Comparison of ENCODE assay signal across 8 cellular contexts in the genomic region with DNA sequence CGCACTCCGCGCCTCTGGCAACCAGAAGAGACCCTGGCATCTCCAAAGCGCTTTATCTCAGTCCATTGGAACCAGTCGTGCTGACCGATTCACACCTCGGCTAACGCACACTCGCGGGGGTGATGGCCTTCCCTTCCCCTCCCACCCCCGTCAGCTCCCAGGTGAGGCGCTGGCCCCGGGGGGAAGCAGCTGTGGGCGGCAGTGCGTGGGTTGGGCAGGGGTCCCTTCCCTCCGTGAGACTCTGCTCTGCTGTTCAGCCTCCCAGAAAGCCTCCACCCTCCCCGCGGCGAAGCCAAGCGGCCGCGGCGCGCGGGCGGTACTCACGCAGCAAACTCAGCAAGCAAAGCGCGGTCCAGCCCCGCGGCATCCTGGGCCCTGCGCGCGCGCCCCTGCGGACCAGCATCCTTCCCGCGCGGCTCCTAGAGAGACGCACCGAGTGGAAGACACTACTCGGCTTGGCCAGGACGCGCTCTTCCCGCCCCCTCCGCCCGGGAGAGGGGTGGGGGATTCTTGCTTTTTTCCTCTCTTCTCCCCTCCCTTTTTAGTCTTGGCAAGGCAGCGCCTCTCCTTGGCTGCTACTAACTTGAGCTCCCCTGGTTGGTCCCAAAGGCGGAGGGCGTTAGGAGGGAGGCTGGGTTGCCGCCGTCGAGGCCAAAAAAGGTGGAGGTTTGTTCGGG. TPM values are rescaled to one million over a fixed set of nuclear protein-coding genes. Genes with fewer than 3 reads are reported as not detected.
DNase-seq lines count a peak whose midpoint lies in the region; ATAC-seq, FAIRE-seq and TF ChIP-seq lines count a peak whose summit lies in the region.

A gene with protein sequence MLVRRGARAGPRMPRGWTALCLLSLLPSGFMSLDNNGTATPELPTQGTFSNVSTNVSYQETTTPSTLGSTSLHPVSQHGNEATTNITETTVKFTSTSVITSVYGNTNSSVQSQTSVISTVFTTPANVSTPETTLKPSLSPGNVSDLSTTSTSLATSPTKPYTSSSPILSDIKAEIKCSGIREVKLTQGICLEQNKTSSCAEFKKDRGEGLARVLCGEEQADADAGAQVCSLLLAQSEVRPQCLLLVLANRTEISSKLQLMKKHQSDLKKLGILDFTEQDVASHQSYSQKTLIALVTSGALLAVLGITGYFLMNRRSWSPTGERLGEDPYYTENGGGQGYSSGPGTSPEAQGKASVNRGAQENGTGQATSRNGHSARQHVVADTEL (minus strand): TSS at position 448 of the 677 bp plus-strand sequence. CDS start 45 bp downstream, at position 403.

- DNase-seq in activated T-cell treated with anti-CD3 and anti-CD28 coated beads for 48 hours (ENCODE audit: low read depth): peak; percentile 22
- no peak for DNase-seq in activated T-cell treated with anti-CD3 and anti-CD28 coated beads, Interleukin-2, amount 50 U/mL, for 1 hour
- DNase-seq in astrocyte of the cerebellum (ENCODE audit: low read depth): no peak
- DNase-seq in stimulated activated CD4-positive, alpha-beta T cell treated with anti-CD3 and anti-CD28 coated beads, Interleukin-15, amount 100 ng/mL, for 24 hours: peak; percentile 55
- no peak for DNase-seq in GM12892 (ENCODE audit: insufficient read length)
- DNase-seq in GF-D8 (lab: John Stamatoyannopoulos, UW): no peak

- H3K27me3 ChIP-seq in iPS-20b (ENCODE audit: insufficient read depth, low read length): peaks cover 54% of the 10 kb centered on the region

- ATAC-seq in GM18870 (IDR thresholded peaks at IDR 0.05; ENCODE audit: unreplicated experiment): no peak

- no peaks in the 10 kb centered on the region for H3K9me3 ChIP-seq in iPS-20b (ENCODE audit: insufficient read depth, low read depth, low read length)

- H3K4me3 ChIP-seq in astrocyte of the cerebellum (ENCODE audit: low read depth, low read length) (peak within 1 kb of the TSS; percentile 39), iPS-20b (ENCODE audit: low read length) (peak within 1 kb of the TSS; percentile 62; the same call in 1 of the 2 replicates)

- TF ChIP-seq CTCF in astrocyte of the cerebellum (IDR thresholded peaks at IDR 0.05; ENCODE audit: low read depth, low read length, missing control alignments): no peak

- no peak within 1 kb of the TSS for H3K9ac ChIP-seq in iPS-20b (ENCODE audit: low read depth, low read length)

- no peak for FAIRE-seq in GM12892 (lab: Jason Lieb, UNC)

- H3K4me1 ChIP-seq in iPS-20b (ENCODE audit: insufficient read depth, low read length): no peaks in the 10 kb centered on the region; the same call in 1 of the 2 replicates

- TF ChIP-seq POLR2A in GM12892 (IDR thresholded peaks at IDR 0.05; ENCODE audit: low read depth, low read length): no peak

- no peaks in the 10 kb centered on the region for H3K36me3 ChIP-seq in iPS-20b (ENCODE audit: insufficient read depth, low read depth, low read length)

- in situ Hi-C loops in astrocyte of the cerebellum (cut with HindIII; ENCODE audit: low sequenced_read_pairs): no loop called here

- H3K27ac ChIP-seq in iPS-20b (ENCODE audit: low read length): no peak within 1 kb of the TSS

RNA-seq across cellular contexts. Expression of the gene that starts here (rescaled TPM):
- not detected for polyA plus RNA-seq in GM12892 (2012; ENCODE audit: missing spikeins)

Comparison
In these comparisons a context has a peak if more than half of its experiments do, and no peak if none do; other contexts are left out.
1. DNase-seq: peak in activated T-cell treated with anti-CD3 and anti-CD28 coated beads for 48 hours (single experiment) and stimulated activated CD4-positive, alpha-beta T cell treated with anti-CD3 and anti-CD28 coated beads, Interleukin-15, amount 100 ng/mL, for 24 hours (single experiment); none in activated T-cell treated with anti-CD3 and anti-CD28 coated beads, Interleukin-2, amount 50 U/mL, for 1 hour (single experiment), astrocyte of the cerebellum (single experiment), GM12892 (single experiment) and GF-D8 (single experiment).